8 cellular contexts compared by ENCODE assay signal in genomic region chr11:124798991-124799383, GRCh38. TPM values are rescaled to one million over a fixed set of nuclear protein-coding genes. Genes with fewer than 3 reads are reported as not detected.
DNase-seq lines count a peak whose midpoint lies in the region; ATAC-seq and TF ChIP-seq lines count a peak whose summit lies in the region.

No MANE protein-coding gene starts in this region.

- CTCF ChIA-PET in SK-N-SH (lab: Yijun Ruan, JAX) = interaction anchor here (0.8 to 10.4 kb wide), 14 partner anchors 9 to 169 kb away, joined by 3 to 70 read pairs (median 7); partner anchors contain the start of genes ESAM, NRGN, ROBO3 and SIAE

- H3K27me3 ChIP-seq in SK-N-SH (ENCODE audit: insufficient read depth) = no peaks in the 10 kb centered on the region
- H3K27me3 ChIP-seq in ovary = no peaks in the 10 kb centered on the region

- peaks cover 11% of the 10 kb centered on the region for H3F3A ChIP-seq in SK-N-SH (replicated peaks; ENCODE audit: insufficient read depth)

- TF ChIP-seq EP300 in SK-N-SH (IDR thresholded peaks at IDR 0.05; ENCODE audit: borderline replicate concordance in 1 of 2, low read depth in 1 of 2, low read length in 1 of 2) (no peak), ovary (IDR thresholded peaks at IDR 0.05) (no peak)

- H4K20me1 ChIP-seq in SK-N-SH (ENCODE audit: insufficient read depth) = peaks cover 44% of the 10 kb centered on the region

- intact Hi-C loops in ovary (cut with DNase I) = no loop called here

- ATAC-seq in GM18519 (IDR thresholded peaks at IDR 0.05; ENCODE audit: low FRiP score, unreplicated experiment) = peak; percentile 21
- peak; percentile 7 for ATAC-seq in HG03045 (IDR thresholded peaks at IDR 0.05; ENCODE audit: unreplicated experiment)

- H3K9ac ChIP-seq in SK-N-SH = peak overlapping the region; percentile 97

- H3K36me3 ChIP-seq in SK-N-SH (replicated peaks in 1 of 2; ENCODE audit: control insufficient read depth in 1 of 2, insufficient read depth in 2 of 2, low read length in 1 of 2) (no peaks in the 10 kb centered on the region), ovary (no peaks in the 10 kb centered on the region)

- peak overlapping the region; percentile 90; the same call in 1 of the 2 replicates for H2AFZ ChIP-seq in SK-N-SH (ENCODE audit: low read depth)

- POLR2A ChIA-PET in SK-N-SH (lab: Yijun Ruan, JAX) = interaction anchor here (0.6 to 1.0 kb wide), 4 partner anchors 13 to 77 kb away, joined by 3 to 6 read pairs (median 3); no protein-coding TSS in a partner anchor

- H3K27ac ChIP-seq in SK-N-SH (ENCODE audit: low read depth in 2 of 2, low read length in 1 of 2) (peak overlapping the region; percentile 95 to 97), ovary (no peak overlapping the region)

- H3K4me1 ChIP-seq in SK-N-SH (ENCODE audit: control insufficient read depth in 1 of 2, insufficient read depth in 2 of 2, low read depth in 1 of 2, low read length in 1 of 2) (peaks cover 8 to 10% of the 10 kb centered on the region in 2 experiments; a peak in 3 of 4 replicates), ovary (ENCODE audit: insufficient read depth) (peaks cover 8% of the 10 kb centered on the region)

- H3K4me3 ChIP-seq in AG09309 (ENCODE audit: control insufficient read depth, low read depth, low read length) (peak overlapping the region; percentile 76), SK-N-SH (ENCODE audit: low read depth in 2 of 2, low read length in 1 of 2) (peak overlapping the region; percentile 68 to 70), epithelial cell of proximal tubule (ENCODE audit: low read depth, low read length) (peak overlapping the region; percentile 83), ovary (peak overlapping the region; percentile 98)

- 3% methylated on average over 10 of the region's 10 CpGs for WGBS in SK-N-SH (ENCODE audit: low lambda C conversion rate)
- 1% methylated on average over 10 of the region's 10 CpGs for WGBS in ovary, 3 donors

- no peaks in the 10 kb centered on the region for H3K9me3 ChIP-seq in SK-N-SH
- no peaks in the 10 kb centered on the region for H3K9me3 ChIP-seq in ovary

- H3K79me2 ChIP-seq in SK-N-SH (ENCODE audit: insufficient read depth) = peaks cover 62% of the 10 kb centered on the region

- no peak for TF ChIP-seq POLR2A in ovary (IDR thresholded peaks at IDR 0.05)

- no peaks in the 10 kb centered on the region for H3K9me2 ChIP-seq in SK-N-SH

- DNase-seq in AG09309 (ENCODE audit: low read depth) (peak; percentile 52), SK-N-SH (peak; percentile 9), epithelial cell of proximal tubule (ENCODE audit: low read depth) (no peak), ovary (no peak), hippocampal formation (lab: John Stamatoyannopoulos, UW) (no peak), UCSD-AML1 (lab: John Stamatoyannopoulos, UW; ENCODE audit: unreplicated experiment) (no peak)

- TF ChIP-seq CTCF in AG09309 (IDR thresholded peaks at IDR 0.05; ENCODE audit: control insufficient read depth, insufficient read depth, low read depth, low read length, missing control alignments) = no peak
- TF ChIP-seq CTCF in SK-N-SH (IDR thresholded peaks at IDR 0.05) = no peak
- no peak for TF ChIP-seq CTCF in epithelial cell of proximal tubule (conservative IDR thresholded peaks at IDR 0.05; ENCODE audit: low read depth, low read length)
- no peak for TF ChIP-seq CTCF in ovary (IDR thresholded peaks at IDR 0.05)

- no peak for TF ChIP-seq RAD21 in SK-N-SH (IDR thresholded peaks at IDR 0.05; ENCODE audit: low read length)

- peak overlapping the region; percentile 80 for H3K4me2 ChIP-seq in SK-N-SH

TF ChIP-seq in SK-N-SH, 30 proteins besides CTCF, POLR2A, EP300 and RAD21:
- TF ChIP-seq FOXM1 (IDR thresholded peaks at IDR 0.05; ENCODE audit: low read depth) (no peak), TCF12 (IDR thresholded peaks at IDR 0.05) (0 out of 2 replicates have a peak, but pooled peaks have one; percentile 5), NRF1 (IDR thresholded peaks at IDR 0.05; ENCODE audit: low read depth, low read length) (no peak), NFIC (IDR thresholded peaks at IDR 0.05; ENCODE audit: borderline replicate concordance) (0 out of 2 replicates have a peak, but pooled peaks have one; percentile 34), FOXJ3 (CRISPR knock-in tag; IDR thresholded peaks at IDR 0.05) (no peak), REST (IDR thresholded peaks at IDR 0.05; ENCODE audit: low read depth, low read length) (no peak), IRF3 (IDR thresholded peaks at IDR 0.05; ENCODE audit: low read depth, low read length) (no peak), TAF1 (IDR thresholded peaks at IDR 0.05; ENCODE audit: borderline replicate concordance, low read depth, low read length) (no peak), MAX (IDR thresholded peaks at IDR 0.05; ENCODE audit: low read depth) (0 out of 2 replicates have a peak, but pooled peaks have one; percentile 30)

RNA-seq across cellular contexts. Expression of gene MSANTD2, which starts 1.2 kb away (rescaled TPM):
- polyA plus RNA-seq in SK-N-SH (2012; rRNA removed) (6.4 and 8.5 TPM in 2 replicates), ovary (10 to 100 TPM in 1 of 2 donors, 1 to 10 TPM in 1; 9.9 to 16.7 TPM)
- polyA plus RNA-seq in SK-N-SH (2012; cell fraction: cytosol; rRNA removed) = 5.6 and 5.8 TPM in 2 replicates
- polyA plus RNA-seq in SK-N-SH (2012; cell fraction: nucleus; rRNA removed) = 27.2 and 31.2 TPM in 2 replicates
- total RNA-seq in epithelial cell of proximal tubule (7.2 and 8.5 TPM in 2 replicates), ovary (10 to 100 TPM; 14.8 to 19.4 (median 17.1) TPM)

RNA-seq across cellular contexts. Expression of gene ESAM, which starts 36.9 kb away (rescaled TPM):
- polyA plus RNA-seq in SK-N-SH (2012; rRNA removed) = 1.3 and 1.4 TPM in 2 replicates
- polyA plus RNA-seq in SK-N-SH (2012; cell fraction: cytosol; rRNA removed) = 0.40 and 0.71 TPM in 2 replicates
- polyA plus RNA-seq in SK-N-SH (2012; cell fraction: nucleus; rRNA removed) = 14.9 and 16.5 TPM in 2 replicates
- 1.8 and 9.9 TPM in 2 replicates for total RNA-seq in epithelial cell of proximal tubule
- total RNA-seq in ovary = 10 to 100 TPM in 4 of 7 donors, 1 to 10 TPM in 3; 7.3 to 28.4 (median 11.2) TPM
- 10 to 100 TPM; 40.7 to 46.6 TPM for polyA plus RNA-seq in ovary

RNA-seq across cellular contexts. Expression of gene VSIG2, which starts 46.9 kb away (rescaled TPM):
- polyA plus RNA-seq in SK-N-SH (2012; rRNA removed) (0.06 TPM in 1 of 2 replicates, not detected in the other), ovary (under 1 TPM; 0.30 to 0.48 TPM)
- polyA plus RNA-seq in SK-N-SH (2012; cell fraction: cytosol; rRNA removed) = not detected in 2 replicates
- 0.07 and 0.08 TPM in 2 replicates for polyA plus RNA-seq in SK-N-SH (2012; cell fraction: nucleus; rRNA removed)
- total RNA-seq in epithelial cell of proximal tubule (0.29 and 0.40 TPM in 2 replicates), ovary (10 to 100 TPM in 1 of 7 donors, 1 to 10 TPM in 3, under 1 TPM in 2, not detected in 1; 0.38 to 27.1 (median 1.8) TPM)

RNA-seq across cellular contexts. Expression of gene NRGN, which starts 59.2 kb away (rescaled TPM):
- polyA plus RNA-seq in SK-N-SH (2012; rRNA removed) = 3.1 and 6.8 TPM in 2 replicates
- polyA plus RNA-seq in SK-N-SH (2012; cell fraction: cytosol; rRNA removed) = 2.7 and 4.1 TPM in 2 replicates
- polyA plus RNA-seq in SK-N-SH (2012; cell fraction: nucleus; rRNA removed) = 6.2 and 8.0 TPM in 2 replicates
- total RNA-seq in epithelial cell of proximal tubule = 2.7 and 5.8 TPM in 2 replicates
- 1 to 10 TPM in 6 of 7 donors, not detected in 1; 1.1 to 7.0 (median 4.2) TPM for total RNA-seq in ovary
- 1 to 10 TPM; 3.3 to 5.1 TPM for polyA plus RNA-seq in ovary

Comparison
In these comparisons a context has a peak if more than half of its experiments do, and no peak if none do; other contexts are left out.
1. DNase-seq: peak in AG09309 (single experiment) and SK-N-SH (single experiment); none in epithelial cell of proximal tubule (single experiment), ovary (0 of 5), hippocampal formation (0 of 2) and UCSD-AML1 (single experiment).
2. H3K27ac ChIP-seq: peak in SK-N-SH (2 of 2); none in ovary (0 of 2).
3. Peak in every context shown above with its lines, with median percentiles within 50 percentile points of each other: H3K4me3 ChIP-seq.